Comparison of ENCODE assay signal across 8 cellular contexts in genomic region chr11:63573881-63574855, GRCh38. TPM values are rescaled to one million over a fixed set of nuclear protein-coding genes. Genes with fewer than 3 reads are reported as not detected.
DNase-seq lines count a peak whose midpoint lies in the region; ATAC-seq and TF ChIP-seq lines count a peak whose summit lies in the region.

No MANE protein-coding gene starts in this region.

- TF ChIP-seq CTCF in AG09309 (IDR thresholded peaks at IDR 0.05; ENCODE audit: control insufficient read depth, insufficient read depth, low read depth, low read length, missing control alignments), result peak; percentile 26
- peak; percentile 7 for TF ChIP-seq CTCF in cardiac fibroblast (IDR thresholded peaks at IDR 0.05; ENCODE audit: low read depth, low read length)
- TF ChIP-seq CTCF in testis (IDR thresholded peaks at IDR 0.05), result no peak

- H3K27me3 ChIP-seq in testis, result no peaks in the 10 kb centered on the region

- peak; percentile 25 for DNase-seq in AG09309 (ENCODE audit: low read depth)
- DNase-seq in NCI-H69 (lab: John Stamatoyannopoulos, UW), result peak; percentile 11
- DNase-seq in cardiac fibroblast (ENCODE audit: low read depth in 2 of 2), result peak; percentile 77 to 93
- no peak for DNase-seq in memory B cell (ENCODE audit: low spot score in 2 of 2)
- DNase-seq in testis, result peak; percentile 68

- peaks cover 11% of the 10 kb centered on the region for H3K4me1 ChIP-seq in testis

- WGBS in testis, 2 donors, result 30% methylated on average over 15 of the region's 15 CpGs

- peak; percentile 55 for ATAC-seq in GM18517 (IDR thresholded peaks at IDR 0.05; ENCODE audit: unreplicated experiment)
- no peak for ATAC-seq in memory B cell (ENCODE audit: low read depth)
- ATAC-seq in GM21367 (IDR thresholded peaks at IDR 0.05; ENCODE audit: unreplicated experiment), result no peak
- ATAC-seq in HG02870 (IDR thresholded peaks at IDR 0.05; ENCODE audit: unreplicated experiment), result no peak

- intact Hi-C loops in testis (cut with DNase I; ENCODE audit: low total_unique reads), result no loop called here

- H3K4me3 ChIP-seq in AG09309 (ENCODE audit: control insufficient read depth, low read depth, low read length) (peak overlapping the region; percentile 21), cardiac fibroblast (replicated peaks in 1 of 2; ENCODE audit: low read depth in 2 of 2, low read length in 2 of 2) (peak overlapping the region in 1 of 2 donors; percentile 29), testis (peak overlapping the region; percentile 0 to 29)

- H3K36me3 ChIP-seq in testis (ENCODE audit: low read depth, missing control alignments), result no peaks in the 10 kb centered on the region

- H3K9me3 Mint-ChIP-seq in memory B cell, result peaks cover 2% of the 10 kb centered on the region

- H3K27ac ChIP-seq in testis, result peak overlapping the region; percentile 28 to 47

- no peak for TF ChIP-seq POLR2A in testis (IDR thresholded peaks at IDR 0.05)

- H3K36me3 Mint-ChIP-seq in memory B cell, result peaks cover 9% of the 10 kb centered on the region

- no peaks in the 10 kb centered on the region for H3K27me3 Mint-ChIP-seq in memory B cell

- peak overlapping the region; percentile 72 for H3K4me3 Mint-ChIP-seq in memory B cell

- peaks cover 29% of the 10 kb centered on the region for H3K4me1 Mint-ChIP-seq in memory B cell

- H3K9me3 ChIP-seq in testis, result no peaks in the 10 kb centered on the region

- H3K27ac Mint-ChIP-seq in memory B cell, result no peak overlapping the region

RNA-seq across cellular contexts. Expression of gene PLAAT2, which starts 11.0 kb away (rescaled TPM):
- 1 to 10 TPM in 1 of 2 donors, under 1 TPM in 1; 0.43 to 1.2 TPM for total RNA-seq in testis
- 0.66 TPM for polyA plus RNA-seq in testis (ENCODE audit: insufficient read depth, low read depth, low replicate concordance)

RNA-seq across cellular contexts. Expression of gene PLAAT4, which starts 37.6 kb away (rescaled TPM):
- 10 to 100 TPM in 1 of 2 donors, 1 to 10 TPM in 1; 9.8 to 14.2 TPM for total RNA-seq in testis
- polyA plus RNA-seq in testis (ENCODE audit: insufficient read depth, low read depth, low replicate concordance), result 35.0 TPM

RNA-seq across cellular contexts. Expression of gene PLAAT3, which starts 40.1 kb away (rescaled TPM):
- total RNA-seq in testis, result 100 to 1,000 TPM; 136 to 147 TPM
- 301 TPM for polyA plus RNA-seq in testis (ENCODE audit: insufficient read depth, low read depth, low replicate concordance)

Comparison
In these comparisons a context has a peak if more than half of its experiments do, and no peak if none do; other contexts are left out.
1. DNase-seq: peak in AG09309 (single experiment), NCI-H69 (single experiment), cardiac fibroblast (2 of 2) and testis (single experiment); none in memory B cell (0 of 2).
2. CTCF ChIP-seq: peak in AG09309 (single experiment) and cardiac fibroblast (single experiment); none in testis (0 of 3).